ENCODE assay signal across 18 cellular contexts in genomic region chr9:16316911-16317817, GRCh38.
DNase-seq lines count a peak whose midpoint lies in the region; ATAC-seq and TF ChIP-seq lines count a peak whose summit lies in the region.
"Had no signal": no experiment of that assay in that cellular context is flagged by ENCODE, and none has a peak within 500 bp of the region (broad histone marks: within the 10 kb centered on the region; RNA-seq: fewer than 3 reads in every experiment).

No MANE protein-coding gene starts in this region.

- no peak overlapping the region for H2AK5ac ChIP-seq in neuronal stem cell (ENCODE audit: low read depth, low read length)

- peak overlapping the region; percentile 64 for H2BK15ac ChIP-seq in neuronal stem cell (ENCODE audit: low read length)

- no peak overlapping the region for H3K9ac ChIP-seq in neuronal stem cell (ENCODE audit: low read depth, low read length, poor library complexity)
- no peak overlapping the region for H3K9ac ChIP-seq in stomach smooth muscle (ENCODE audit: low read length in 2 of 2)
- no peak overlapping the region for H3K9ac ChIP-seq in SK-N-SH

- no peak overlapping the region for H4K8ac ChIP-seq in neuronal stem cell (ENCODE audit: low read depth, low read length)

- H3K79me1 ChIP-seq in neuronal stem cell (ENCODE audit: low read depth, low read length): no peaks in the 10 kb centered on the region

- no peaks in the 10 kb centered on the region for H3F3A ChIP-seq in SK-N-SH (replicated peaks; ENCODE audit: insufficient read depth)

- POLR2A ChIA-PET in SK-N-SH (lab: Yijun Ruan, JAX): no interaction called here

- peak; percentile 74 for ATAC-seq in left lobe of liver
- ATAC-seq: CD8-positive, alpha-beta T cell; HCT116; Right ventricle myocardium inferior had no signal

- H3K36me3 ChIP-seq in neuronal stem cell (replicated peaks in 1 of 2; ENCODE audit: control insufficient read depth in 2 of 2, insufficient read depth in 2 of 2, low read length in 2 of 2) (no peaks in the 10 kb centered on the region), stomach smooth muscle (ENCODE audit: control insufficient read depth in 2 of 2, insufficient read depth in 2 of 2, low read length in 2 of 2) (no peaks in the 10 kb centered on the region), SK-N-SH (replicated peaks in 1 of 2; ENCODE audit: control insufficient read depth in 1 of 2, insufficient read depth in 2 of 2, low read length in 1 of 2) (no peaks in the 10 kb centered on the region), spleen (no peaks in the 10 kb centered on the region)
- H3K36me3 ChIP-seq: Peyer's patch had no signal

- H3K4me3 ChIP-seq in neuronal stem cell (ENCODE audit: low read length in 2 of 2): no peak overlapping the region
- no peak overlapping the region for H3K4me3 ChIP-seq in stomach smooth muscle (ENCODE audit: low read length in 2 of 2)
- no peak overlapping the region for H3K4me3 ChIP-seq in SK-N-SH (ENCODE audit: low read depth in 2 of 2, low read length in 1 of 2)
- no peak overlapping the region for H3K4me3 ChIP-seq in spleen
- H3K4me3 ChIP-seq: Peyer's patch had no signal

- no CpG with 5 or more reads among the region's 15 CpGs for WGBS in neuronal stem cell (ENCODE audit: extremely low coverage in 2 of 2, insufficient read length in 2 of 2, insufficient replicate concordance in 1 of 2), 2 donors
- WGBS in SK-N-SH (ENCODE audit: low lambda C conversion rate): 89% methylated on average over 14 of the region's 15 CpGs
- 73 to 91% (median 82%) methylated on average over 15 of the region's 15 CpGs for WGBS in spleen, 5 donors

- no peak overlapping the region for H3K27ac ChIP-seq in neuronal stem cell (replicated peaks; ENCODE audit: low read length)
- peak overlapping the region; percentile 55 for H3K27ac ChIP-seq in stomach smooth muscle (ENCODE audit: low read length)
- no peak overlapping the region for H3K27ac ChIP-seq in SK-N-SH (ENCODE audit: low read depth in 2 of 2, low read length in 1 of 2)
- H3K27ac ChIP-seq in spleen: no peak overlapping the region
- H3K27ac ChIP-seq: 22Rv1, Peyer's patch had no signal

- CTCF ChIA-PET in SK-N-SH (lab: Yijun Ruan, JAX): interaction anchor here (0.9 to 2.9 kb wide), 4 partner anchors 7 to 124 kb away, joined by 3 to 7 read pairs (median 4); no protein-coding TSS in a partner anchor

- no peak overlapping the region for H4K91ac ChIP-seq in neuronal stem cell (ENCODE audit: low read depth, low read length, poor library complexity)

- H3K79me2 ChIP-seq in SK-N-SH (ENCODE audit: insufficient read depth): no peaks in the 10 kb centered on the region

- H2BK5ac ChIP-seq in neuronal stem cell (ENCODE audit: low read length): no peak overlapping the region

- no peak for TF ChIP-seq RAD21 in SK-N-SH (IDR thresholded peaks at IDR 0.05; ENCODE audit: low read length)

- H3K4ac ChIP-seq in neuronal stem cell (ENCODE audit: low read length): no peak overlapping the region

- TF ChIP-seq POLR2A in spleen (IDR thresholded peaks at IDR 0.05): no peak

- H2AFZ ChIP-seq in neuronal stem cell (ENCODE audit: low read length) (no peak overlapping the region), SK-N-SH (ENCODE audit: low read depth) (no peak overlapping the region)

- no peak for TF ChIP-seq EP300 in SK-N-SH (IDR thresholded peaks at IDR 0.05; ENCODE audit: borderline replicate concordance in 1 of 2, low read depth in 1 of 2, low read length in 1 of 2)

- H3K23ac ChIP-seq in neuronal stem cell (ENCODE audit: low read depth, low read length, poor library complexity): no peak overlapping the region

- no peaks in the 10 kb centered on the region for H4K20me1 ChIP-seq in SK-N-SH (ENCODE audit: insufficient read depth)

- H3K18ac ChIP-seq in neuronal stem cell (ENCODE audit: low read length): no peak overlapping the region

- H3K4me1 ChIP-seq in neuronal stem cell (ENCODE audit: control insufficient read depth in 2 of 2, insufficient read depth in 1 of 2, low read depth in 1 of 2, low read length in 2 of 2) (peaks cover 2 to 15% of the 10 kb centered on the region in 2 donors), stomach smooth muscle (ENCODE audit: control insufficient read depth, insufficient read depth, low read length) (peaks cover 43% of the 10 kb centered on the region), SK-N-SH (ENCODE audit: control insufficient read depth in 1 of 2, insufficient read depth in 2 of 2, low read depth in 1 of 2, low read length in 1 of 2) (peaks cover 0 to 6% of the 10 kb centered on the region in 2 experiments; a peak in 1 of 4 replicates), spleen (no peaks in the 10 kb centered on the region)
- H3K4me1 ChIP-seq: Peyer's patch had no signal

- no peak overlapping the region for H3K4me2 ChIP-seq in neuronal stem cell (ENCODE audit: insufficient read depth, low read length, poor library complexity, severe bottlenecking)
- H3K4me2 ChIP-seq in SK-N-SH: no peak overlapping the region

- H3K9me3 ChIP-seq in neuronal stem cell (replicated peaks in 1 of 2; ENCODE audit: control insufficient read depth in 2 of 2, insufficient read depth in 1 of 2, low read depth in 1 of 2, low read length in 2 of 2) (no peaks in the 10 kb centered on the region), stomach smooth muscle (ENCODE audit: control insufficient read depth in 2 of 2, low read length in 2 of 2) (peaks cover 0 to 2% of the 10 kb centered on the region in 2 donors), SK-N-SH (no peaks in the 10 kb centered on the region), spleen (peaks cover 0 to 13% (median 0%) of the 10 kb centered on the region in 8 donors)
- H3K9me3 ChIP-seq: Peyer's patch had no signal

- no peaks in the 10 kb centered on the region for H3K9me2 ChIP-seq in SK-N-SH

- H2BK120ac ChIP-seq in neuronal stem cell (ENCODE audit: low read depth, low read length): no peak overlapping the region

- intact Hi-C loops in spleen (cut with DNase I; ENCODE audit: low total_unique reads): no loop called here

- no peak overlapping the region for H2BK12ac ChIP-seq in neuronal stem cell (ENCODE audit: low read length)

- DNase-seq in NCI-H524 (lab: John Stamatoyannopoulos, UW) (peak; percentile 54 to 61), NCI-H524 treated with DMSO at 0.1 percent for 48 hours (lab: John Stamatoyannopoulos, UW) (no peak), left lobe of liver (ENCODE audit: low spot score) (no peak), neuronal stem cell (ENCODE audit: low spot score) (no peak), SK-N-SH (no peak), activated gamma-delta T cell treated with Interleukin-2 at 50 U/mL for 16 hours (no peak), spleen (no peak)
- DNase-seq: CD8-positive, alpha-beta T cell; DMS79 treated with DMSO at 0.1 percent for 48 hours; KBM-7; NCI-H1436; NCI-H2029; NCI-H510A had no signal

- no peak overlapping the region for H3K14ac ChIP-seq in neuronal stem cell (ENCODE audit: low read length)

- H3K27me3 ChIP-seq in neuronal stem cell (ENCODE audit: control insufficient read depth in 3 of 3, insufficient read depth in 3 of 3, low read depth in 1 of 3, low read length in 3 of 3): peaks cover 0 to 6% (median 0%) of the 10 kb centered on the region in 3 experiments
- no peaks in the 10 kb centered on the region for H3K27me3 ChIP-seq in stomach smooth muscle (ENCODE audit: control insufficient read depth in 1 of 2, insufficient read depth in 2 of 2, low read length in 2 of 2)
- no peaks in the 10 kb centered on the region for H3K27me3 ChIP-seq in SK-N-SH (ENCODE audit: insufficient read depth)
- no peaks in the 10 kb centered on the region for H3K27me3 ChIP-seq in spleen (replicated peaks in 1 of 7)
- H3K27me3 ChIP-seq: Peyer's patch had no signal

- TF ChIP-seq CTCF in SK-N-SH (IDR thresholded peaks at IDR 0.05) (no peak), spleen (IDR thresholded peaks at IDR 0.05 in 8 of 11, conservative IDR thresholded peaks at IDR 0.05 in 3 of 11) (no peak)

TF ChIP-seq in SK-N-SH, 30 proteins besides CTCF, POLR2A, EP300 and RAD21:
- TF ChIP-seq SIN3A (IDR thresholded peaks at IDR 0.05; ENCODE audit: borderline replicate concordance, low read depth, low read length) (no peak), MAX (IDR thresholded peaks at IDR 0.05; ENCODE audit: low read depth) (no peak)

Comparison
In these comparisons a context has a peak if more than half of its experiments do, and no peak if none do; other contexts are left out.
1. DNase-seq: peak in NCI-H524 (2 of 2); none in NCI-H524 treated with DMSO at 0.1 percent for 48 hours (single experiment), left lobe of liver (single experiment), neuronal stem cell (single experiment), SK-N-SH (single experiment), activated gamma-delta T cell treated with Interleukin-2 at 50 U/mL for 16 hours (single experiment) and spleen (single experiment).